10 cellular contexts compared by ENCODE assay signal in the genomic region with DNA sequence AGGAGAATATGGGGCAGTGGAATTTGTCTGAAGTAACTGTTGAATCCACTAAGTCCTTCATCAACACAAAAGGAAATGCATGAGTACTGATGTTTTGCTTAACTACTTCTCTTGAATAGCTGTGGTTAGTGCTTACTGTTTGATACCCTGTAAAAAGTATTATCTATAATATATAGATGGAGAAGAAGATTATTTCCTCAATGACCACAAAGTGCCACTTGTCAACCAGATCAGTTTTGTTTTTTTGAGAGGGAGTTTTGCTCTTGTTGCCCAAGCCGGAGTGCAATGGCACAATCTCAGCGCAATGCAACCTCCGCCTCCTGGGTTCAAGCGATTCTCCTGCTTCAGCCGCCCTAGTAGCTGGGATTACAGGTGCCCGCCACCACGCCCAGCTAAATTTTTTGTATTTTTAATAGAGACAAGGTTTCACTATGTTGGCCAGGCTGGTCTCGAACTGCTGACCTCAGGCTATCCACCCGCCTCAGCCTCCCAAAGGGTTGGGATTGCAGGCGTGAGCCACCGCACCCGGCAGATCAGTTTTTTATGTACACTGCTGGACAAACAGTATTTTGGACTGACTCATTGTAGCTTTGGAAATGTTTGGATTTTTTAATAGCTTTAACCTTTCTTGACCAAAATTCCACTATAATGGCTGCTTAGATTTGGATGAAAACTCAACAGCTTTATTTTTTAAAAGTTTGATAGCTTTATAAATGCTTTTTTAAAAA. TPM values are rescaled to one million over a fixed set of nuclear protein-coding genes. Genes with fewer than 3 reads are reported as not detected.
DNase-seq lines count a peak whose midpoint lies in the region; ATAC-seq, FAIRE-seq and TF ChIP-seq lines count a peak whose summit lies in the region.
"Had no signal": no experiment of that assay in that cellular context is flagged by ENCODE, and none has a peak within 500 bp of the region (broad histone marks: within the 10 kb centered on the region; RNA-seq: fewer than 3 reads in every experiment).

No MANE protein-coding gene starts in this region.

- H3K4me1 ChIP-seq in A673 (ENCODE audit: insufficient read depth, low read length, poor library complexity, severe bottlenecking) (peaks cover 22% of the 10 kb centered on the region), HepG2 (ENCODE audit: insufficient read depth, low read length) (peaks cover 26% of the 10 kb centered on the region), left lung (peaks cover 18 to 33% of the 10 kb centered on the region in 2 donors)

- TF ChIP-seq RAD21 in HepG2 (CRISPR knock-in tag; IDR thresholded peaks at IDR 0.05): no peak

- FAIRE-seq in HepG2 (lab: Jason Lieb, UNC): no peak

- H3K27ac ChIP-seq in A673 (ENCODE audit: low read depth, low read length, poor library complexity, severe bottlenecking): peak overlapping the region; percentile 84
- H3K27ac ChIP-seq in HepG2 (ENCODE audit: extremely low read length, insufficient read depth, low read length): peak overlapping the region; percentile 98
- no peak overlapping the region for H3K27ac ChIP-seq in left lung

- TF ChIP-seq POLR2A in HepG2 (IDR thresholded peaks at IDR 0.05; ENCODE audit: insufficient read depth in 1 of 2, low read depth in 2 of 2, low read length in 2 of 2): no peak

- peaks cover 33% of the 10 kb centered on the region for H4K20me1 ChIP-seq in HepG2 (ENCODE audit: insufficient read depth, low read length)

- H3K9me3 Mint-ChIP-seq in activated CD4-positive, alpha-beta memory T cell treated with anti-CD3 and anti-CD28 coated beads, Interleukin-2, amount 10 ng/mL, durations not matched to agents 7 days and 5 days: no peaks in the 10 kb centered on the region

- H3K4me3 Mint-ChIP-seq in activated CD4-positive, alpha-beta memory T cell treated with anti-CD3 and anti-CD28 coated beads, Interleukin-2, amount 10 ng/mL, durations not matched to agents 7 days and 5 days: peak overlapping the region; percentile 90

- peaks cover 40% of the 10 kb centered on the region for H3K4me1 Mint-ChIP-seq in activated CD4-positive, alpha-beta memory T cell treated with anti-CD3 and anti-CD28 coated beads, Interleukin-2, amount 10 ng/mL, durations not matched to agents 7 days and 5 days

- intact Hi-C loops in A673 (cut with micrococcal nuclease; ENCODE audit: unreplicated experiment): no loop called here
- intact Hi-C loops in HepG2 (cut with micrococcal nuclease; ENCODE audit: unreplicated experiment): loop anchor here (5.0 kb wide), 1 partner anchor 34 kb away; no protein-coding TSS in a partner anchor
- intact Hi-C loops in left lung (cut with DNase I): no loop called here

- H3K27ac Mint-ChIP-seq in activated CD4-positive, alpha-beta memory T cell treated with anti-CD3 and anti-CD28 coated beads, Interleukin-2, amount 10 ng/mL, durations not matched to agents 7 days and 5 days: peak overlapping the region; percentile 97

- 55% methylated on average over 11 of the region's 12 CpGs for WGBS in HepG2 (ENCODE audit: low lambda C conversion rate)

- H2AFZ ChIP-seq in HepG2 (ENCODE audit: low read length): no peak overlapping the region

- POLR2A ChIA-PET in A673 (lab: Charles Lee; ENCODE audit: low non-redundant PET): interaction anchor here (0.6 to 1.1 kb wide), 2 partner anchors 250 to 832 kb away, joined by 3 read pairs; no protein-coding TSS in a partner anchor
- POLR2A ChIA-PET in activated CD4-positive, alpha-beta memory T cell treated with anti-CD3 and anti-CD28 coated beads, Interleukin-2, amount 10 ng/mL, durations not matched to agents 7 days and 5 days (lab: Charles Lee): interaction anchor here (1.2 to 6.0 kb wide), 12 partner anchors 8 to 1052 kb away, joined by 3 to 141 read pairs (median 28); partner anchors contain the start of genes GLCE, KIF23 and TLE3
- POLR2A ChIA-PET in HepG2 (lab: Yijun Ruan, JAX): interaction anchor here (0.6 to 4.2 kb wide), 9 partner anchors 11 to 647 kb away, joined by 3 to 149 read pairs (median 8); partner anchors contain the start of genes GLCE, KIF23 and TLE3

- H3K27me3 ChIP-seq in A673 (replicated peaks; ENCODE audit: insufficient read depth, low read depth, low read length, poor library complexity): no peaks in the 10 kb centered on the region
- no peaks in the 10 kb centered on the region; a peak in 1 of 5 replicates for H3K27me3 ChIP-seq in HepG2 (ENCODE audit: control insufficient read depth in 1 of 2, insufficient read depth in 2 of 2, low read length in 2 of 2)
- no peaks in the 10 kb centered on the region for H3K27me3 ChIP-seq in left lung
- H3K27me3 ChIP-seq: right lobe of liver had no signal

- TF ChIP-seq EP300 in HepG2 (IDR thresholded peaks at IDR 0.05; ENCODE audit: low read depth in 2 of 2, low read length in 2 of 2): no peak
- no peak for TF ChIP-seq EP300 in HepG2 (CRISPR knock-in tag; IDR thresholded peaks at IDR 0.05; ENCODE audit: borderline replicate concordance)

- DNase-seq in A673 (ENCODE audit: low spot score) (no peak), HCEC 1CT (peak; percentile 35), HepG2 (ENCODE audit: low spot score) (peak; percentile 53), left lung (no peak), cerebellar nuclear complex (lab: John Stamatoyannopoulos, UW) (no peak)
- no peak for DNase-seq in activated CD4-positive, alpha-beta memory T cell treated with anti-CD3 and anti-CD28 coated beads, Interleukin-2, amount 10 ng/mL, durations not matched to agents 7 days and 5 days
- DNase-seq: COR-L47 had no signal

- peaks cover 31% of the 10 kb centered on the region for H3K79me2 ChIP-seq in HepG2 (ENCODE audit: insufficient read depth, low read length)

- H3K9me3 ChIP-seq in A673 (ENCODE audit: low read depth, low read length, poor library complexity, severe bottlenecking): no peaks in the 10 kb centered on the region
- no peaks in the 10 kb centered on the region for H3K9me3 ChIP-seq in HepG2 (ENCODE audit: low read length)
- H3K9me3 ChIP-seq in left lung: no peaks in the 10 kb centered on the region
- H3K9me3 ChIP-seq: right lobe of liver had no signal

- H3K4me3 ChIP-seq in A673 (ENCODE audit: low read depth, low read length, poor library complexity, severe bottlenecking) (peak overlapping the region; percentile 83), HepG2 (replicated peaks in 1 of 3; ENCODE audit: insufficient read depth in 1 of 3, low read depth in 2 of 3, low read length in 3 of 3) (peak overlapping the region; percentile 79 to 92 (median 89)), left lung (peak overlapping the region in 1 of 2 donors; percentile 83)

- H3K9ac ChIP-seq in HepG2 (ENCODE audit: insufficient read depth, low read depth, low read length): peak overlapping the region; percentile 89

- no peak for TF ChIP-seq CTCF in A673 (conservative IDR thresholded peaks at IDR 0.05; ENCODE audit: low read depth, low read length)
- TF ChIP-seq CTCF in HepG2 (CRISPR knock-in tag; IDR thresholded peaks at IDR 0.05): no peak
- no peak for TF ChIP-seq CTCF in left lung (IDR thresholded peaks at IDR 0.05)

- CTCF ChIA-PET in A673 (lab: Charles Lee): interaction anchor here (1.1 kb wide), 1 partner anchor 11 kb away, joined by 3 read pairs; no protein-coding TSS in a partner anchor
- CTCF ChIA-PET in activated CD4-positive, alpha-beta memory T cell treated with anti-CD3 and anti-CD28 coated beads, Interleukin-2, amount 10 ng/mL, durations not matched to agents 7 days and 5 days (lab: Charles Lee): interaction anchor here (0.7 to 4.5 kb wide), 6 partner anchors 11 to 34 kb away, joined by 3 to 88 read pairs (median 6); no protein-coding TSS in a partner anchor
- CTCF ChIA-PET in HepG2 (lab: Yijun Ruan, JAX; ENCODE audit: low intra/inter-chr PET ratio, low total read pairs): no interaction called here

- H3K27me3 Mint-ChIP-seq in activated CD4-positive, alpha-beta memory T cell treated with anti-CD3 and anti-CD28 coated beads, Interleukin-2, amount 10 ng/mL, durations not matched to agents 7 days and 5 days: no peaks in the 10 kb centered on the region

- in situ Hi-C loops in HepG2 (cut with HindIII; ENCODE audit: extremely low pct_ligation_motif_present, low pct_unique_long_range_greater_than_20kb): loop anchor here (25.0 kb wide), 2 partner anchors 636 to 639 kb away; partner anchors contain the start of genes ANP32A and TLE3

- ATAC-seq in HepG2 (no peak), left lung (no peak), HG02798 (IDR thresholded peaks at IDR 0.05; ENCODE audit: poor library complexity, unreplicated experiment) (no peak), HG03520 (IDR thresholded peaks at IDR 0.05; ENCODE audit: unreplicated experiment) (no peak)

- peaks cover 50% of the 10 kb centered on the region for H3K36me3 Mint-ChIP-seq in activated CD4-positive, alpha-beta memory T cell treated with anti-CD3 and anti-CD28 coated beads, Interleukin-2, amount 10 ng/mL, durations not matched to agents 7 days and 5 days (ENCODE audit: low read depth)

- no TSS peak for BruUV-seq in A673 (replicated peaks; lab: Mats Ljungman, UMichigan)
- BruUV-seq in HepG2 (replicated peaks; lab: Mats Ljungman, UMichigan): no TSS peak

- peak overlapping the region; percentile 93 for H3K4me2 ChIP-seq in HepG2 (ENCODE audit: low read depth, low read length)

- H3K36me3 ChIP-seq in A673 (ENCODE audit: insufficient read depth, low read length, poor library complexity, severe bottlenecking) (peaks cover 64% of the 10 kb centered on the region), HepG2 (replicated peaks in 1 of 2; ENCODE audit: control insufficient read depth in 1 of 2, insufficient read depth in 2 of 2, low read length in 2 of 2) (peaks cover 3 to 29% of the 10 kb centered on the region in 2 experiments; a peak in 4 of 5 replicates), left lung (peaks cover 0 to 28% of the 10 kb centered on the region in 2 donors)

RNA-seq across cellular contexts. Expression of gene RPLP1, which starts 1.5 kb away (rescaled TPM):
- total RNA-seq in A673 (2021) (1,496 and 1,613 TPM in 2 replicates), HepG2 (2016; rRNA removed; fragmentation: Illumina TruSeq; extraction: Trizol) (797 and 817 TPM in 2 replicates), left lung (1,000 to 10,000 TPM; 1,369 to 1,478 TPM)
- 1,000 to 10,000 TPM; 1,524 to 1,535 TPM for total RNA-seq in activated CD4-positive, alpha-beta memory T cell treated with anti-CD3 and anti-CD28 coated beads, Interleukin-2, amount 10 ng/mL, durations not matched to agents 7 days and 5 days
- total RNA-seq in HepG2 (2016; cell fraction: cytosol; rRNA removed; fragmentation: Illumina TruSeq; extraction: Trizol; ENCODE audit: low read depth): 2,715 and 2,875 TPM in 2 replicates
- 770 and 847 TPM in 2 replicates for total RNA-seq in HepG2 (2016; cell fraction: insoluble cytoplasmic fraction; rRNA removed; fragmentation: Illumina TruSeq; extraction: Trizol)
- 2,691 and 2,904 TPM in 2 replicates for total RNA-seq in HepG2 (2016; cell fraction: membrane; rRNA removed; fragmentation: Illumina TruSeq; extraction: Trizol)
- 376 and 425 TPM in 2 replicates for total RNA-seq in HepG2 (2016; cell fraction: nucleus; rRNA removed; fragmentation: Illumina TruSeq; extraction: Trizol)
- 929 and 1,118 TPM in 2 replicates for polyA plus RNA-seq in HepG2 (2011; rRNA removed)
- 1,248 and 1,609 TPM in 2 replicates for polyA plus RNA-seq in HepG2 (2011; cell fraction: cytosol; rRNA removed)
- polyA plus RNA-seq in HepG2 (2011; cell fraction: nucleus; rRNA removed): 481 and 511 TPM in 2 replicates
- polyA plus RNA-seq in HepG2 (2012): 1,800 and 1,929 TPM in 2 replicates
- 7,466 and 8,712 TPM in 2 replicates for polyA plus RNA-seq in HepG2 (2016; cell fraction: cytosol; fragmentation: Illumina TruSeq; extraction: Trizol; ENCODE audit: low read depth)
- 1,627 and 1,657 TPM in 2 replicates for polyA plus RNA-seq in HepG2 (2016; cell fraction: insoluble cytoplasmic fraction; fragmentation: Illumina TruSeq; extraction: Trizol; ENCODE audit: low read depth)
- 6,180 and 6,214 TPM in 2 replicates for polyA plus RNA-seq in HepG2 (2016; cell fraction: membrane; fragmentation: Illumina TruSeq; extraction: Trizol; ENCODE audit: low read depth)
- polyA plus RNA-seq in HepG2 (2016; cell fraction: nucleus; fragmentation: Illumina TruSeq; extraction: Trizol; ENCODE audit: insufficient read depth, low read depth): 1,328 and 1,370 TPM in 2 replicates
- polyA minus RNA-seq in HepG2 (2011; rRNA and poly(A)+ RNA removed; ENCODE audit: low replicate concordance): 1,160 and 1,197 TPM in 2 replicates
- polyA minus RNA-seq in HepG2 (2011; cell fraction: cytosol; rRNA and poly(A)+ RNA removed): 1,916 and 2,042 TPM in 2 replicates
- polyA minus RNA-seq in HepG2 (2011; cell fraction: nucleus; rRNA and poly(A)+ RNA removed): 190 and 217 TPM in 2 replicates

RNA-seq across cellular contexts. Expression of gene KIF23, which starts 37.0 kb away (rescaled TPM):
- 124 TPM in 2 replicates for total RNA-seq in A673 (2021)
- total RNA-seq in activated CD4-positive, alpha-beta memory T cell treated with anti-CD3 and anti-CD28 coated beads, Interleukin-2, amount 10 ng/mL, durations not matched to agents 7 days and 5 days: 10 to 100 TPM; 55.7 to 60.8 TPM
- 38.1 and 51.2 TPM in 2 replicates for total RNA-seq in HepG2 (2016; rRNA removed; fragmentation: Illumina TruSeq; extraction: Trizol)
- 25.1 and 27.8 TPM in 2 replicates for total RNA-seq in HepG2 (2016; cell fraction: cytosol; rRNA removed; fragmentation: Illumina TruSeq; extraction: Trizol; ENCODE audit: low read depth)
- total RNA-seq in HepG2 (2016; cell fraction: insoluble cytoplasmic fraction; rRNA removed; fragmentation: Illumina TruSeq; extraction: Trizol): 36.6 and 47.8 TPM in 2 replicates
- 11.1 and 11.6 TPM in 2 replicates for total RNA-seq in HepG2 (2016; cell fraction: membrane; rRNA removed; fragmentation: Illumina TruSeq; extraction: Trizol)
- 35.8 and 39.8 TPM in 2 replicates for total RNA-seq in HepG2 (2016; cell fraction: nucleus; rRNA removed; fragmentation: Illumina TruSeq; extraction: Trizol)
- 8.4 and 11.3 TPM in 2 replicates for polyA plus RNA-seq in HepG2 (2011; rRNA removed)
- 3.8 and 5.7 TPM in 2 replicates for polyA plus RNA-seq in HepG2 (2011; cell fraction: cytosol; rRNA removed)
- polyA plus RNA-seq in HepG2 (2011; cell fraction: nucleus; rRNA removed): 18.6 and 25.3 TPM in 2 replicates
- 6.7 and 12.1 TPM in 2 replicates for polyA plus RNA-seq in HepG2 (2012)
- polyA plus RNA-seq in HepG2 (2016; cell fraction: cytosol; fragmentation: Illumina TruSeq; extraction: Trizol; ENCODE audit: low read depth): 1.1 and 1.3 TPM in 2 replicates
- polyA plus RNA-seq in HepG2 (2016; cell fraction: insoluble cytoplasmic fraction; fragmentation: Illumina TruSeq; extraction: Trizol; ENCODE audit: low read depth): 41.4 and 46.9 TPM in 2 replicates
- 2.8 and 3.7 TPM in 2 replicates for polyA plus RNA-seq in HepG2 (2016; cell fraction: membrane; fragmentation: Illumina TruSeq; extraction: Trizol; ENCODE audit: low read depth)
- polyA plus RNA-seq in HepG2 (2016; cell fraction: nucleus; fragmentation: Illumina TruSeq; extraction: Trizol; ENCODE audit: insufficient read depth, low read depth): 51.9 and 52.6 TPM in 2 replicates
- 9.4 and 66.2 TPM in 2 replicates for polyA minus RNA-seq in HepG2 (2011; rRNA and poly(A)+ RNA removed; ENCODE audit: low replicate concordance)
- 5.4 and 6.8 TPM in 2 replicates for polyA minus RNA-seq in HepG2 (2011; cell fraction: cytosol; rRNA and poly(A)+ RNA removed)
- 19.5 and 25.9 TPM in 2 replicates for polyA minus RNA-seq in HepG2 (2011; cell fraction: nucleus; rRNA and poly(A)+ RNA removed)
- 10 to 100 TPM in 1 of 2 donors, 1 to 10 TPM in 1; 3.5 to 15.4 TPM for total RNA-seq in left lung

Comparison
In these comparisons a context has a peak if more than half of its experiments do, and no peak if none do; other contexts are left out.
1. DNase-seq: peak in HCEC 1CT (single experiment) and HepG2 (single experiment); none in A673 (single experiment), activated CD4-positive, alpha-beta memory T cell treated with anti-CD3 and anti-CD28 coated beads, Interleukin-2, amount 10 ng/mL, durations not matched to agents 7 days and 5 days (single experiment), left lung (0 of 2) and cerebellar nuclear complex (0 of 2).
2. H3K27ac ChIP-seq: peak in A673 (single experiment) and HepG2 (single experiment); none in left lung (0 of 2).